Comparison of ENCODE assay signal across 8 cellular contexts in genomic region chr11:67372232-67372992, GRCh38. TPM values are rescaled to one million over a fixed set of nuclear protein-coding genes. Genes with fewer than 3 reads are reported as not detected.
DNase-seq lines count a peak whose midpoint lies in the region; ATAC-seq, FAIRE-seq and TF ChIP-seq lines count a peak whose summit lies in the region.
"Had no signal": no experiment of that assay in that cellular context is flagged by ENCODE, and none has a peak within 500 bp of the region (broad histone marks: within the 10 kb centered on the region; RNA-seq: fewer than 3 reads in every experiment).

No MANE protein-coding gene starts in this region.

- H3K9me2 ChIP-seq in OCI-LY1 (ENCODE audit: low read depth, low read length): no peaks in the 10 kb centered on the region

- TF ChIP-seq EP300 in A549 (IDR thresholded peaks at IDR 0.05): 0 out of 5 replicates have a peak, but pooled peaks of 1 of the 2 experiments have one; percentile 15

- TF ChIP-seq CTCF in A549 (IDR thresholded peaks at IDR 0.05) (no peak), OCI-LY1 (IDR thresholded peaks at IDR 0.05; ENCODE audit: low read length) (no peak)

- peaks cover 16% of the 10 kb centered on the region; the same call in 1 of the 2 replicates for H3K27me3 ChIP-seq in OCI-LY1 (ENCODE audit: insufficient read depth, low read length)
- peaks cover 84% of the 10 kb centered on the region for H3K27me3 ChIP-seq in iPS-20b (ENCODE audit: insufficient read depth, low read length)

- H3K4me3 ChIP-seq in A549 (peak overlapping the region; percentile 68), OCI-LY1 (ENCODE audit: low read depth, low read length, poor library complexity, severe bottlenecking) (peak overlapping the region; percentile 50), iPS-20b (ENCODE audit: low read length) (peak overlapping the region; percentile 68)

- CTCF ChIA-PET in A549 (lab: Yijun Ruan, JAX): interaction anchor here (0.6 to 46.2 kb wide), 4 partner anchors 14 to 36 kb away, joined by 3 to 1913 read pairs (median 316); partner anchors contain the start of genes POLD4, PPP1CA, RAD9A and TBC1D10C

- POLR2A ChIA-PET in A549 (lab: Yijun Ruan, JAX): interaction anchor here (0.6 to 9.3 kb wide), 4 partner anchors 10 to 26 kb away, joined by 11 to 172 read pairs (median 18); partner anchors contain the start of gene POLD4

- DNase-seq in A549 (ENCODE audit: low read depth in 1 of 2, low spot score in 1 of 2) (no peak), dermis blood vessel endothelial cell (no peak), NCI-H1092 (lab: John Stamatoyannopoulos, UW) (no peak)

- TF ChIP-seq RAD21 in A549 (conservative IDR thresholded peaks at IDR 0.05 in 1 of 2, IDR thresholded peaks at IDR 0.05 in 1 of 2): no peak

- no peaks in the 10 kb centered on the region for H3K79me2 ChIP-seq in OCI-LY1 (ENCODE audit: insufficient read depth, low read length)

- H4K20me1 ChIP-seq in OCI-LY1 (ENCODE audit: insufficient read depth, low read length): no peaks in the 10 kb centered on the region

- H3K27ac ChIP-seq in A549 (peak overlapping the region; percentile 95 to 100), OCI-LY1 (ENCODE audit: low read depth, low read length, poor library complexity, severe bottlenecking) (no peak overlapping the region), iPS-20b (ENCODE audit: low read length) (no peak overlapping the region)

- H3K4me1 ChIP-seq in A549: peaks cover 73% of the 10 kb centered on the region
- peaks cover 15% of the 10 kb centered on the region for H3K4me1 ChIP-seq in OCI-LY1 (ENCODE audit: insufficient read depth, low read length, severe bottlenecking)
- peaks cover 23% of the 10 kb centered on the region; the same call in 1 of the 2 replicates for H3K4me1 ChIP-seq in iPS-20b (ENCODE audit: insufficient read depth, low read length)

- FAIRE-seq in A549 (lab: Jason Lieb, UNC): no peak
- FAIRE-seq: GM18507 had no signal

- H3K9ac ChIP-seq in OCI-LY1 (ENCODE audit: low read length): no peak overlapping the region
- no peak overlapping the region for H3K9ac ChIP-seq in iPS-20b (ENCODE audit: low read depth, low read length)

- no peaks in the 10 kb centered on the region for H3F3A ChIP-seq in OCI-LY1 (ENCODE audit: insufficient read depth, low read length)

- TF ChIP-seq POLR2A in A549 (IDR thresholded peaks at IDR 0.05; ENCODE audit: low read length): peak; percentile 49

- H3K4me2 ChIP-seq in A549 (peak overlapping the region; percentile 95), OCI-LY1 (ENCODE audit: low read length) (peak overlapping the region; percentile 61)

- no peaks in the 10 kb centered on the region for H3K9me3 ChIP-seq in A549
- H3K9me3 ChIP-seq in OCI-LY1 (ENCODE audit: low read length): no peaks in the 10 kb centered on the region
- H3K9me3 ChIP-seq in iPS-20b (ENCODE audit: insufficient read depth, low read depth, low read length): no peaks in the 10 kb centered on the region

- no peak overlapping the region for H2AFZ ChIP-seq in OCI-LY1 (ENCODE audit: low read length)

- WGBS in A549 (ENCODE audit: missing lambda C conversion rate): 0% methylated on average over 12 of the region's 81 CpGs

- H3K36me3 ChIP-seq in OCI-LY1 (ENCODE audit: insufficient read depth, low read length): no peaks in the 10 kb centered on the region
- H3K36me3 ChIP-seq in iPS-20b (ENCODE audit: insufficient read depth, low read depth, low read length): no peaks in the 10 kb centered on the region

- ATAC-seq in A549: no peak
- no peak for ATAC-seq in HG02763 (IDR thresholded peaks at IDR 0.05; ENCODE audit: unreplicated experiment)

TF ChIP-seq in A549, 52 proteins besides CTCF, POLR2A, EP300 and RAD21:
- TF ChIP-seq KDM1A (IDR thresholded peaks at IDR 0.05; ENCODE audit: low read depth) (no peak), ZSCAN20 (CRISPR knock-in tag; IDR thresholded peaks at IDR 0.05) (no peak), HOXA7 (CRISPR knock-in tag; IDR thresholded peaks at IDR 0.05) (peak; percentile 3; the same call in 1 of the 2 replicates), BCL3 (IDR thresholded peaks at IDR 0.05) (peak; percentile 71), JUN (IDR thresholded peaks at IDR 0.05) (peak; percentile 92 to 94), NFE2L2 (conservative IDR thresholded peaks at IDR 0.05; ENCODE audit: low read length) (no peak), TP53 (CRISPR knock-in tag; IDR thresholded peaks at IDR 0.05) (0 out of 2 replicates have a peak, but pooled peaks have one; percentile 20), FOSL2 (IDR thresholded peaks at IDR 0.05) (no peak), FOSL2 (CRISPR knock-in tag; IDR thresholded peaks at IDR 0.05) (no peak), ZC3H11A (IDR thresholded peaks at IDR 0.05) (no peak), ATOH8 (CRISPR knock-in tag; IDR thresholded peaks at IDR 0.05; ENCODE audit: low read depth) (0 out of 2 replicates have a peak, but pooled peaks have one; percentile 55), NR3C1 (IDR thresholded peaks at IDR 0.05) (no peak), FOXS1 (CRISPR knock-in tag; IDR thresholded peaks at IDR 0.05) (no peak), BHLHE40 (IDR thresholded peaks at IDR 0.05; ENCODE audit: low read depth, low read length) (no peak), POLR2AphosphoS2 (conservative IDR thresholded peaks at IDR 0.05; ENCODE audit: low read length) (no peak), HDAC2 (IDR thresholded peaks at IDR 0.05) (no peak), MYC (IDR thresholded peaks at IDR 0.05; ENCODE audit: borderline replicate concordance, low read length) (no peak)

RNA-seq across cellular contexts. Expression of gene CLCF1, which starts 1.0 kb away (rescaled TPM):
- polyA plus RNA-seq in A549 (2011; rRNA removed) (23.9 and 25.8 TPM in 2 replicates), A549 (2017; fragmentation: RNase III; extraction: RNeasy Plus Mini Kit Qiagen cat#74134 plus additional on column Dnase treatment) (31.0 to 37.1 TPM (median 36.0 TPM) in 3 replicates)
- polyA plus RNA-seq in A549 (2012; cell fraction: cytosol; rRNA removed): 75.7 and 103 TPM in 2 replicates
- 204 and 212 TPM in 2 replicates for polyA plus RNA-seq in A549 (2012; cell fraction: nucleus; rRNA removed)
- polyA minus RNA-seq in A549 (2011; rRNA and poly(A)+ RNA removed): 14.6 and 17.5 TPM in 2 replicates
- total RNA-seq in dermis blood vessel endothelial cell: 2.0 and 3.0 TPM in 2 replicates

RNA-seq across cellular contexts. Expression of gene POLD4, which starts 19.1 kb away (rescaled TPM):
- polyA plus RNA-seq in A549 (2011; rRNA removed) (140 and 157 TPM in 2 replicates), A549 (2017; fragmentation: RNase III; extraction: RNeasy Plus Mini Kit Qiagen cat#74134 plus additional on column Dnase treatment) (131 to 159 TPM (median 148 TPM) in 3 replicates)
- 213 and 248 TPM in 2 replicates for polyA plus RNA-seq in A549 (2012; cell fraction: cytosol; rRNA removed)
- 283 and 303 TPM in 2 replicates for polyA plus RNA-seq in A549 (2012; cell fraction: nucleus; rRNA removed)
- polyA minus RNA-seq in A549 (2011; rRNA and poly(A)+ RNA removed): 45.2 and 61.1 TPM in 2 replicates
- total RNA-seq in dermis blood vessel endothelial cell: 41.8 and 54.1 TPM in 2 replicates

RNA-seq across cellular contexts. Expression of gene RAD9A, which starts 19.4 kb away (rescaled TPM):
- polyA plus RNA-seq in A549 (2011; rRNA removed) (19.0 and 19.6 TPM in 2 replicates), A549 (2017; fragmentation: RNase III; extraction: RNeasy Plus Mini Kit Qiagen cat#74134 plus additional on column Dnase treatment) (41.6 to 43.7 TPM (median 43.0 TPM) in 3 replicates)
- 56.6 and 74.8 TPM in 2 replicates for polyA plus RNA-seq in A549 (2012; cell fraction: cytosol; rRNA removed)
- 286 and 297 TPM in 2 replicates for polyA plus RNA-seq in A549 (2012; cell fraction: nucleus; rRNA removed)
- polyA minus RNA-seq in A549 (2011; rRNA and poly(A)+ RNA removed): 12.8 and 14.6 TPM in 2 replicates
- total RNA-seq in dermis blood vessel endothelial cell: 5.2 and 5.6 TPM in 2 replicates

RNA-seq across cellular contexts. Expression of gene PPP1CA, which starts 29.2 kb away (rescaled TPM):
- 174 and 178 TPM in 2 replicates for polyA plus RNA-seq in A549 (2011; rRNA removed)
- 405 and 423 TPM in 2 replicates for polyA plus RNA-seq in A549 (2012; cell fraction: cytosol; rRNA removed)
- 324 and 334 TPM in 2 replicates for polyA plus RNA-seq in A549 (2012; cell fraction: nucleus; rRNA removed)
- polyA plus RNA-seq in A549 (2017; fragmentation: RNase III; extraction: RNeasy Plus Mini Kit Qiagen cat#74134 plus additional on column Dnase treatment): 200 to 208 TPM (median 205 TPM) in 3 replicates
- 239 and 243 TPM in 2 replicates for polyA minus RNA-seq in A549 (2011; rRNA and poly(A)+ RNA removed)
- 297 and 318 TPM in 2 replicates for total RNA-seq in dermis blood vessel endothelial cell

RNA-seq across cellular contexts. Expression of gene TBC1D10C, which starts 31.5 kb away (rescaled TPM):
- not detected in 2 replicates for polyA plus RNA-seq in A549 (2011; rRNA removed)
- polyA plus RNA-seq in A549 (2012; cell fraction: cytosol; rRNA removed): 0.06 TPM in 1 of 2 replicates, not detected in the other
- polyA plus RNA-seq in A549 (2012; cell fraction: nucleus; rRNA removed): 0.28 TPM in 1 of 2 replicates, not detected in the other
- 0.08 TPM in 1 of 3 replicates, not detected in the others for polyA plus RNA-seq in A549 (2017; fragmentation: RNase III; extraction: RNeasy Plus Mini Kit Qiagen cat#74134 plus additional on column Dnase treatment)
- polyA minus RNA-seq in A549 (2011; rRNA and poly(A)+ RNA removed): not detected in 2 replicates
- 0.34 and 0.42 TPM in 2 replicates for total RNA-seq in dermis blood vessel endothelial cell
- total RNA-seq: lung microvascular endothelial cell had no signal

Comparison
In these comparisons a context has a peak if more than half of its experiments do, and no peak if none do; other contexts are left out.
1. H3K27ac ChIP-seq: peak in A549 (2 of 2); none in OCI-LY1 (single experiment) and iPS-20b (single experiment).
2. Peak in every context shown above with its lines, with median percentiles within 50 percentile points of each other: H3K4me3 ChIP-seq.